30 cellular contexts compared by ENCODE assay signal in genomic region chr6:46246727-46247126, GRCh38.
"Had no signal": no experiment of that assay in that cellular context is flagged by ENCODE, and none has a peak within 500 bp of the region (broad histone marks: within the 10 kb centered on the region; RNA-seq: fewer than 3 reads in every experiment).

No MANE protein-coding gene starts in this region.

- H3K27ac ChIP-seq: adrenal gland, ascending aorta, breast epithelium, cardiac muscle cell, colonic mucosa, epithelial cell of prostate, esophagus squamous epithelium, WERI-Rb-1 had no signal

- H3K27me3 ChIP-seq: adrenal gland, ascending aorta, breast epithelium, cardiac muscle cell, colonic mucosa, esophagus squamous epithelium had no signal

- FAIRE-seq: endometrium, endothelial cell of umbilical vein had no signal

- ATAC-seq: activated CD4-positive, CD25-positive, alpha-beta regulatory T cell treated with anti-CD3 and anti-CD28 coated beads, Interleukin-2, amount 50 U/mL, for 24 hours; activated CD8-positive, alpha-beta T cell treated with anti-CD3 and anti-CD28 coated beads for 36 hours; activated naive CD8-positive, alpha-beta T cell treated with anti-CD3 and anti-CD28 coated beads, Interleukin-2, amount 50 U/mL, for 24 hours; T-helper 17 cell had no signal

- DNase-seq: activated B cell treated with CpG ODN at 0.5 μM for 24 hours; activated CD4-positive, alpha-beta T cell treated with anti-CD3 and anti-CD28 coated beads for 48 hours; activated CD4-positive, alpha-beta T cell treated with anti-CD3 and anti-CD28 coated beads, Interleukin-2, amount 50 U/mL, for 1 hour; activated CD4-positive, alpha-beta T cell treated with anti-CD3 and anti-CD28 coated beads, Interleukin-2, amount 50 U/mL, for 48 hours; activated CD8-positive, alpha-beta memory T cell treated with anti-CD3 and anti-CD28 coated beads for 24 hours; activated CD8-positive, alpha-beta T cell treated with anti-CD3 and anti-CD28 coated beads for 36 hours; activated effector memory CD4-positive, alpha-beta T cell treated with anti-CD3 and anti-CD28 coated beads, Interleukin-2, amount 50 U/mL, for 16 hours; activated naive CD4-positive, alpha-beta T cell treated with anti-CD3 and anti-CD28 coated beads for 36 hours; activated naive CD8-positive, alpha-beta T cell treated with anti-CD3 and anti-CD28 coated beads for 36 hours; activated naive CD8-positive, alpha-beta T cell treated with anti-CD3 and anti-CD28 coated beads, Interleukin-2, amount 50 U/mL, for 24 hours; activated T-cell treated with anti-CD3 and anti-CD28 coated beads, Interleukin-2, amount 50 U/mL, for 48 hours; adrenal gland; amygdala; central memory CD4-positive, alpha-beta T cell; cerebellar nuclear complex; colonic mucosa; effector CD8-positive, alpha-beta T cell; esophagus squamous epithelium; foreskin melanocyte; head of caudate nucleus; T-helper 17 cell; T1000; WERI-Rb-1 had no signal

- H3K36me3 ChIP-seq: adrenal gland, breast epithelium, colonic mucosa, esophagus squamous epithelium, WERI-Rb-1 had no signal

- H3K4me1 ChIP-seq: adrenal gland, breast epithelium, colonic mucosa, esophagus squamous epithelium had no signal

- H3K4me3 ChIP-seq: adrenal gland, ascending aorta, breast epithelium, cardiac muscle cell, colonic mucosa, esophagus squamous epithelium had no signal

- H3K9me3 ChIP-seq: adrenal gland, ascending aorta, breast epithelium, colonic mucosa, esophagus squamous epithelium had no signal
